In the genomic region with DNA sequence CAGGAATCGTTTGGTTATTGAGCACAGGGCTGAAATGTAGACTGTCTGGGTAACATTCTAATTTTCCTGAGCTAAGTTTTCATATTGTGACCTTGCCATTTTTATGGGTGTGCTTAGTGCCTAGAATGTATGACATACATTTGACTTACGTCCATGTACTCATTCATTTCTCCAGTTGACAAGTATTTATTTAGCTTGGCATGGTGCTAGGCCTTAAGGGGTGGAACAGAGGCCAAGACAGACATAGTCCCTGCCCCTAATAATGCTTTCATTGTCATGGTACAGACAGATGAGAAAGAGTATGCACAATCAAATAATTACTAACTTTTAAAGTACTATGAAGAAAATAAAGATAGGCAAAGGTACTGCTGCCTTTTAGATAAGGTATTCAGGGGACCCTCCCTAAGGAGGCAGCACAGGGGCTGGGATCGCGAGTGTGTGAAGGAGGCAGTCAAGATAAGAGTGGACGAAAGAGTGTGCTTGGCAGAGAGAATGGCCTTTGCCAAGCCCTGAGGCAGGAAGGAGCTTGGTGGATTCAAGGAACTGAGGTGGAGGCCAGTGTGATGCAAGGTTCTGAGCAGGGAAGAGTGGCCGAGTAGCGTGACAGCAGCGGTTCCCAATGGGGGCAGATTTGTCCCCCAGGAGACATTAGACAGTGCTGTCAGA, we compare ENCODE assay signal across 15 cellular contexts.
"Had no signal": no experiment of that assay in that cellular context is flagged by ENCODE, and none has a peak within 500 bp of the region (broad histone marks: within the 10 kb centered on the region; RNA-seq: fewer than 3 reads in every experiment).

No MANE protein-coding gene starts in this region.

- H3K4me1 Mint-ChIP-seq: activated CD8-positive, alpha-beta memory T cell treated with anti-CD3 and anti-CD28 coated beads, Interleukin-2, amount 10 ng/mL, durations not matched to agents 7 days and 5 days; activated naive CD4-positive, alpha-beta T cell treated with anti-CD3 and anti-CD28 coated beads, Interleukin-2, amount 10 ng/mL, durations not matched to agents 7 days and 5 days; central memory CD8-positive, alpha-beta T cell had no signal

- H3K9me3 ChIP-seq: stomach, uterus had no signal

- H3K27me3 ChIP-seq: foreskin keratinocyte, stomach, uterus had no signal

- H3K4me3 ChIP-seq: stomach, uterus had no signal

- DNase-seq: activated CD4-positive, alpha-beta T cell treated with anti-CD3 and anti-CD28 coated beads, Interleukin-2, amount 50 U/mL, for 48 hours; activated CD8-positive, alpha-beta memory T cell treated with anti-CD3 and anti-CD28 coated beads, Interleukin-2, amount 10 ng/mL, durations not matched to agents 7 days and 5 days; activated naive CD4-positive, alpha-beta T cell treated with anti-CD3 and anti-CD28 coated beads, Interleukin-2, amount 10 ng/mL, durations not matched to agents 7 days and 5 days; activated T-cell treated with anti-CD3 and anti-CD28 coated beads, Interleukin-2, amount 50 U/mL, for 1 hour; effector memory CD4-positive, alpha-beta T cell; foreskin keratinocyte; glutamatergic neuron; stomach; T-helper 9 cell; uterus had no signal

- H3K27ac Mint-ChIP-seq: activated CD8-positive, alpha-beta memory T cell treated with anti-CD3 and anti-CD28 coated beads, Interleukin-2, amount 10 ng/mL, durations not matched to agents 7 days and 5 days; activated naive CD4-positive, alpha-beta T cell treated with anti-CD3 and anti-CD28 coated beads, Interleukin-2, amount 10 ng/mL, durations not matched to agents 7 days and 5 days; activated T-helper 2 cell treated with anti-CD3 and anti-CD28 coated beads, Interferon-gamma antibody, Interleukin-2, Interleukin-4, amounts not matched to agents 10 μg/mL and 5 μg/mL and 100 μg/mL, durations not matched to agents 14 hours and 24 hours and 36 hours; nephron had no signal

- H3K9me3 Mint-ChIP-seq: activated naive CD4-positive, alpha-beta T cell treated with anti-CD3 and anti-CD28 coated beads, Interleukin-2, amount 10 ng/mL, durations not matched to agents 7 days and 5 days; activated T-helper 2 cell treated with anti-CD3 and anti-CD28 coated beads, Interferon-gamma antibody, Interleukin-2, Interleukin-4, amounts not matched to agents 10 μg/mL and 5 μg/mL and 100 μg/mL, durations not matched to agents 14 hours and 24 hours and 36 hours; central memory CD8-positive, alpha-beta T cell; nephron had no signal

- H3K36me3 Mint-ChIP-seq: activated CD8-positive, alpha-beta memory T cell treated with anti-CD3 and anti-CD28 coated beads, Interleukin-2, amount 10 ng/mL, durations not matched to agents 7 days and 5 days; activated naive CD4-positive, alpha-beta T cell treated with anti-CD3 and anti-CD28 coated beads, Interleukin-2, amount 10 ng/mL, durations not matched to agents 7 days and 5 days had no signal

- H3K36me3 ChIP-seq: stomach, uterus had no signal

- H3K27ac ChIP-seq: foreskin keratinocyte, uterus, VCaP had no signal

- H3K4me1 ChIP-seq: foreskin keratinocyte, uterus had no signal

- ATAC-seq: activated CD8-positive, alpha-beta memory T cell treated with anti-CD3 and anti-CD28 coated beads, Interleukin-2, amount 10 ng/mL, durations not matched to agents 7 days and 5 days; foreskin keratinocyte; sciatic nerve had no signal

- H3K4me3 Mint-ChIP-seq: activated CD8-positive, alpha-beta memory T cell treated with anti-CD3 and anti-CD28 coated beads, Interleukin-2, amount 10 ng/mL, durations not matched to agents 7 days and 5 days; activated naive CD4-positive, alpha-beta T cell treated with anti-CD3 and anti-CD28 coated beads, Interleukin-2, amount 10 ng/mL, durations not matched to agents 7 days and 5 days; central memory CD8-positive, alpha-beta T cell; nephron had no signal
